16 cellular contexts compared by ENCODE assay signal in the genomic region with DNA sequence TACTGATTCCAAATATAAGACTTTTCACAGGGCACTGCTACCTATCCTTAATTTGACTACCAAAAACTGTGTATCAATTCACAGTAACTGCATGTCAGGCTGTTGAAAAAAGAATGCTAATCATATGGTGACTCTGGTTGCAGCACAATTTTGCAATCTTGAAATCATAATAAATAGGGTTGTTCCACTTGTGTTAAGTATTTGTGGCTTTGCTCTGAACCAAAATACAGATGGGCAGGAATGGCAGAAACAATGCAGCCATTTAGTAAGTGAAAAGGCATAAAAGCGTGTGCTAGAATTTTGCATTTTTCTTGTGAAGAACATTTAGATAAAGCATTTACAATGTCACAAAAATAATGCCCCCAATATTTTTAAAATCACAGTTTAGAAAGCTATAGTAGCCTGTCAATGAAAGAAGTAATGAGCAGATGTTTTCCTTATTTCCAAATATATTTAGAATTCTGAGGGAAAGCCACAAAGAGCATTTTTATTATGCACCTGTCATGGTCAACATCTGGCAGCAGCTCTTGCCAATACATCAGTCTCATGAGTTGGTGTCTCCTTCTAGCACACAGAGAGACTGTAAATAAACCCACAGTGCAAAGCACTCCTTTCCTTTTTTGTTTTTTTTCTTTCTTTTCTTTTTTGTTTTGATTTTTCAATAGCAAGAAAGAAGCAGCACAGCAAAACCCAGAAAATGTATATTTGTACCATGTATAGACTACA.
"Had no signal": no experiment of that assay in that cellular context is flagged by ENCODE, and none has a peak within 500 bp of the region (broad histone marks: within the 10 kb centered on the region; RNA-seq: fewer than 3 reads in every experiment).

No MANE protein-coding gene starts in this region.

- H3K4me3 ChIP-seq: ascending aorta, colonic mucosa, right atrium auricular region, skin epidermis, transverse colon, uterus had no signal

- H3K9me3 ChIP-seq: ascending aorta, colonic mucosa, right atrium auricular region, transverse colon, uterus had no signal

- H3K36me3 ChIP-seq: ascending aorta, colonic mucosa, right atrium auricular region, transverse colon, uterus had no signal

- H3K4me1 ChIP-seq: ascending aorta, colonic mucosa, right atrium auricular region, transverse colon, uterus had no signal

- H3K27me3 ChIP-seq: ascending aorta, colonic mucosa, right atrium auricular region, transverse colon, uterus had no signal

- H3K27ac ChIP-seq: ascending aorta, colonic mucosa, right atrium auricular region, skin epidermis, transverse colon, uterus had no signal

- DNase-seq: activated CD4-positive, alpha-beta T cell treated with anti-CD3 and anti-CD28 coated beads, Interleukin-2, amount 50 U/mL, for 1 hour; activated CD4-positive, CD25-positive, alpha-beta regulatory T cell treated with anti-CD3 and anti-CD28 coated beads, Interleukin-2, amount 50 U/mL, for 72 hours; activated CD8-positive, alpha-beta memory T cell treated with anti-CD3 and anti-CD28 coated beads, Interleukin-2, amount 50 U/mL, for 4 hours; activated effector memory CD4-positive, alpha-beta T cell treated with Interleukin-2 at 50 U/mL for 16 hours; activated naive CD4-positive, alpha-beta T cell treated with anti-CD3 and anti-CD28 coated beads, Interleukin-2, amount 50 U/mL, for 16 hours; activated T-cell treated with anti-CD3 and anti-CD28 coated beads, Interleukin-2, amount 50 U/mL, for 48 hours; colonic mucosa; erythroblast; naive B cell; stimulated activated CD4-positive, alpha-beta T cell treated with anti-CD3 and anti-CD28 coated beads, Interleukin-2, amount 100 ng/mL, for 48 hours; T1000; transverse colon; uterus had no signal
